ENCODE assay signal across 1 cellular context in genomic region chr3:17908399-17909191, GRCh38.
TF ChIP-seq lines count a peak whose summit lies in the region.

No MANE protein-coding gene starts in this region.

TF ChIP-seq in H1, 55 proteins besides CTCF, POLR2A, EP300 and RAD21:
- TF ChIP-seq RXRA (IDR thresholded peaks at IDR 0.05; ENCODE audit: insufficient read depth, low read depth, low read length) (no peak), EGR1 (IDR thresholded peaks at IDR 0.05; ENCODE audit: borderline replicate concordance, low read depth, low read length) (no peak), GABPA (IDR thresholded peaks at IDR 0.05; ENCODE audit: borderline replicate concordance, insufficient read depth, low read length) (no peak), CBX8 (IDR thresholded peaks at IDR 0.05; ENCODE audit: borderline replicate concordance, low read depth, low read length) (no peak), KDM1A (IDR thresholded peaks at IDR 0.05; ENCODE audit: borderline replicate concordance, low read length) (no peak), BACH1 (IDR thresholded peaks at IDR 0.05; ENCODE audit: low read length) (no peak), TAF7 (optimal IDR thresholded peaks at IDR 0.05; ENCODE audit: borderline replicate concordance, low read depth, low read length) (no peak), MAFK (IDR thresholded peaks at IDR 0.05; ENCODE audit: low read depth, low read length) (no peak), CEBPB (IDR thresholded peaks at IDR 0.05; ENCODE audit: low read depth, low read length) (no peak), ASH2L (IDR thresholded peaks at IDR 0.05; ENCODE audit: low read length) (no peak), E2F6 (IDR thresholded peaks at IDR 0.05) (no peak), ATF3 (IDR thresholded peaks at IDR 0.05; ENCODE audit: insufficient read depth, low read depth, low read length) (no peak), TEAD4 (IDR thresholded peaks at IDR 0.05; ENCODE audit: low read depth, low read length) (no peak), JUND (IDR thresholded peaks at IDR 0.05; ENCODE audit: low read length) (no peak)
- TF ChIP-seq, protein P1, sequence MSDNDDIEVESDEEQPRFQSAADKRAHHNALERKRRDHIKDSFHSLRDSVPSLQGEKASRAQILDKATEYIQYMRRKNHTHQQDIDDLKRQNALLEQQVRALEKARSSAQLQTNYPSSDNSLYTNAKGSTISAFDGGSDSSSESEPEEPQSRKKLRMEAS (IDR thresholded peaks at IDR 0.05), result no peak
- TF ChIP-seq, protein P2, sequence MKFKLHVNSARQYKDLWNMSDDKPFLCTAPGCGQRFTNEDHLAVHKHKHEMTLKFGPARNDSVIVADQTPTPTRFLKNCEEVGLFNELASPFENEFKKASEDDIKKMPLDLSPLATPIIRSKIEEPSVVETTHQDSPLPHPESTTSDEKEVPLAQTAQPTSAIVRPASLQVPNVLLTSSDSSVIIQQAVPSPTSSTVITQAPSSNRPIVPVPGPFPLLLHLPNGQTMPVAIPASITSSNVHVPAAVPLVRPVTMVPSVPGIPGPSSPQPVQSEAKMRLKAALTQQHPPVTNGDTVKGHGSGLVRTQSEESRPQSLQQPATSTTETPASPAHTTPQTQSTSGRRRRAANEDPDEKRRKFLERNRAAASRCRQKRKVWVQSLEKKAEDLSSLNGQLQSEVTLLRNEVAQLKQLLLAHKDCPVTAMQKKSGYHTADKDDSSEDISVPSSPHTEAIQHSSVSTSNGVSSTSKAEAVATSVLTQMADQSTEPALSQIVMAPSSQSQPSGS (IDR thresholded peaks at IDR 0.05; ENCODE audit: low read length), result no peak
